In the genomic region with DNA sequence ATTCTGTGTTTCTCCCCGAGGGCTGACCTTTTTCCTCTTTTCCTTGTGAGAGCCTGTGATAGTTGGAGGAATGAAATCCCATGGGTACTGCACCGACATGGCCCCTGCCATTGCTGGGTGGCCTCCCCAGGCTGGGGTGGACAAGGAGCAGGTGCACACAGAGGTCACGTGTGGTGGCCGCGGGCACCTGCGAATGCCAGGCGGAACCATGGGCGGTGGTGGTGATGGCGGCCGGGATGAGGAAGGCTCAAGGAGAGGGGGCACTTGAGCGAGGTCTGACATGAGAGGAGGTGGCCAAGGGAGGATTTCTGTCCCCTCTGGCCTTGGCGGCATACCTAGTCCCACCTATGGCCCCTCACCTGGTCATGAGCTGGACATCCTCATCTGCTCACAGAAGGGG, we compare ENCODE assay signal across 28 cellular contexts.
"Had no signal": no experiment of that assay in that cellular context is flagged by ENCODE, and none has a peak within 500 bp of the region (broad histone marks: within the 10 kb centered on the region; RNA-seq: fewer than 3 reads in every experiment).

No MANE protein-coding gene starts in this region.

- FAIRE-seq: colon, endometrium, endothelial cell of umbilical vein, frontal cortex had no signal

- H3K27ac Mint-ChIP-seq: dendritic cell treated with granulocyte-macrophage colony-stimulating factor and Interleukin-4, amounts not matched to agents 40 ng/mL and 50 ng/mL, for 4 days; effector memory CD8-positive, alpha-beta T cell; endodermal cell had no signal

- H3K36me3 ChIP-seq: colonic mucosa, esophagus muscularis mucosa, esophagus squamous epithelium, gastrocnemius medialis, gastroesophageal sphincter, heart left ventricle, heart right ventricle had no signal

- H3K4me3 ChIP-seq: colonic mucosa, coronary artery, esophagus muscularis mucosa, esophagus squamous epithelium, gastrocnemius medialis, gastroesophageal sphincter, heart left ventricle, heart right ventricle had no signal

- H3K9me3 ChIP-seq: colonic mucosa, esophagus squamous epithelium, gastrocnemius medialis, gastroesophageal sphincter, heart left ventricle, heart right ventricle had no signal

- H3K27me3 ChIP-seq: colonic mucosa, dorsolateral prefrontal cortex, foreskin keratinocyte, gastrocnemius medialis had no signal

- DNase-seq: colonic mucosa; cortex of kidney; dermis blood vessel endothelial cell; dorsolateral prefrontal cortex; effector CD4-positive, alpha-beta T cell; effector CD8-positive, alpha-beta T cell; effector memory CD4-positive, alpha-beta T cell; effector memory CD8-positive, alpha-beta T cell; endodermal cell; erythroblast; esophagus squamous epithelium; foreskin fibroblast; foreskin keratinocyte; foreskin melanocyte; gastrocnemius medialis; glutamatergic neuron; heart left ventricle; heart right ventricle had no signal

- H3K4me1 ChIP-seq: colonic mucosa, esophagus muscularis mucosa, esophagus squamous epithelium, foreskin keratinocyte, gastrocnemius medialis, gastroesophageal sphincter, heart left ventricle, heart right ventricle had no signal

- ATAC-seq: effector memory CD8-positive, alpha-beta T cell; esophagus mucosa; foreskin keratinocyte; gastrocnemius medialis; gastroesophageal sphincter; heart left ventricle; heart right ventricle had no signal

- H3K4me3 Mint-ChIP-seq: dendritic cell treated with granulocyte-macrophage colony-stimulating factor and Interleukin-4, amounts not matched to agents 40 ng/mL and 50 ng/mL, for 4 days; effector memory CD8-positive, alpha-beta T cell; endodermal cell had no signal

- H3K9me3 Mint-ChIP-seq: dendritic cell treated with granulocyte-macrophage colony-stimulating factor and Interleukin-4, amounts not matched to agents 40 ng/mL and 50 ng/mL, for 4 days; effector memory CD8-positive, alpha-beta T cell had no signal

- H3K27ac ChIP-seq: colonic mucosa, coronary artery, epithelial cell of prostate, esophagus muscularis mucosa, esophagus squamous epithelium, foreskin keratinocyte, gastrocnemius medialis, gastroesophageal sphincter, heart left ventricle, heart right ventricle had no signal
